In the genomic region with DNA sequence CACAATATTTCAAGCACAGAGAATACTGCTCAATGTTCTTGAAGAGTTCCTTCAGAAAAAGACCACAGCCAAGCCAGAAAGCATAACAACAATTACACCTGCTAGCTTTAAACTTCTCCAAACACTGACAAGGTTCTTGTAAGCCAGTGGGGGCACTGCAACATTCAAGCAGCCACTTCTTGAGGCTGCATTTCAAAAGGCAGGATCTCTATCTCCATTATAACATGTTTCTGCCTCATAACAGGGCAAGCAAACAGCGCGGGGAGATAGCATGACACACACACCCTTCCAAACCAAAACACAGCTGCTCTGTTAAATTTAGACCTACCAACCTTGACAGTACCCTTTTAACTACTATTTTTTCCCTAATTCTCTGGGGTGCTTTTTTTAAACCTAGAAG, we compare ENCODE assay signal across 1 cellular context.
TF ChIP-seq lines count a peak whose summit lies in the region.

No MANE protein-coding gene starts in this region.

TF ChIP-seq in HepG2, 621 proteins besides CTCF, POLR2A, EP300 and RAD21:
- TF ChIP-seq, protein P1, sequence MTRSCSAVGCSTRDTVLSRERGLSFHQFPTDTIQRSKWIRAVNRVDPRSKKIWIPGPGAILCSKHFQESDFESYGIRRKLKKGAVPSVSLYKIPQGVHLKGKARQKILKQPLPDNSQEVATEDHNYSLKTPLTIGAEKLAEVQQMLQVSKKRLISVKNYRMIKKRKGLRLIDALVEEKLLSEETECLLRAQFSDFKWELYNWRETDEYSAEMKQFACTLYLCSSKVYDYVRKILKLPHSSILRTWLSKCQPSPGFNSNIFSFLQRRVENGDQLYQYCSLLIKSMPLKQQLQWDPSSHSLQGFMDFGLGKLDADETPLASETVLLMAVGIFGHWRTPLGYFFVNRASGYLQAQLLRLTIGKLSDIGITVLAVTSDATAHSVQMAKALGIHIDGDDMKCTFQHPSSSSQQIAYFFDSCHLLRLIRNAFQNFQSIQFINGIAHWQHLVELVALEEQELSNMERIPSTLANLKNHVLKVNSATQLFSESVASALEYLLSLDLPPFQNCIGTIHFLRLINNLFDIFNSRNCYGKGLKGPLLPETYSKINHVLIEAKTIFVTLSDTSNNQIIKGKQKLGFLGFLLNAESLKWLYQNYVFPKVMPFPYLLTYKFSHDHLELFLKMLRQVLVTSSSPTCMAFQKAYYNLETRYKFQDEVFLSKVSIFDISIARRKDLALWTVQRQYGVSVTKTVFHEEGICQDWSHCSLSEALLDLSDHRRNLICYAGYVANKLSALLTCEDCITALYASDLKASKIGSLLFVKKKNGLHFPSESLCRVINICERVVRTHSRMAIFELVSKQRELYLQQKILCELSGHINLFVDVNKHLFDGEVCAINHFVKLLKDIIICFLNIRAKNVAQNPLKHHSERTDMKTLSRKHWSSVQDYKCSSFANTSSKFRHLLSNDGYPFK (CRISPR knock-in tag; IDR thresholded peaks at IDR 0.05; ENCODE audit: borderline replicate concordance): no peak
- TF ChIP-seq, protein P2, sequence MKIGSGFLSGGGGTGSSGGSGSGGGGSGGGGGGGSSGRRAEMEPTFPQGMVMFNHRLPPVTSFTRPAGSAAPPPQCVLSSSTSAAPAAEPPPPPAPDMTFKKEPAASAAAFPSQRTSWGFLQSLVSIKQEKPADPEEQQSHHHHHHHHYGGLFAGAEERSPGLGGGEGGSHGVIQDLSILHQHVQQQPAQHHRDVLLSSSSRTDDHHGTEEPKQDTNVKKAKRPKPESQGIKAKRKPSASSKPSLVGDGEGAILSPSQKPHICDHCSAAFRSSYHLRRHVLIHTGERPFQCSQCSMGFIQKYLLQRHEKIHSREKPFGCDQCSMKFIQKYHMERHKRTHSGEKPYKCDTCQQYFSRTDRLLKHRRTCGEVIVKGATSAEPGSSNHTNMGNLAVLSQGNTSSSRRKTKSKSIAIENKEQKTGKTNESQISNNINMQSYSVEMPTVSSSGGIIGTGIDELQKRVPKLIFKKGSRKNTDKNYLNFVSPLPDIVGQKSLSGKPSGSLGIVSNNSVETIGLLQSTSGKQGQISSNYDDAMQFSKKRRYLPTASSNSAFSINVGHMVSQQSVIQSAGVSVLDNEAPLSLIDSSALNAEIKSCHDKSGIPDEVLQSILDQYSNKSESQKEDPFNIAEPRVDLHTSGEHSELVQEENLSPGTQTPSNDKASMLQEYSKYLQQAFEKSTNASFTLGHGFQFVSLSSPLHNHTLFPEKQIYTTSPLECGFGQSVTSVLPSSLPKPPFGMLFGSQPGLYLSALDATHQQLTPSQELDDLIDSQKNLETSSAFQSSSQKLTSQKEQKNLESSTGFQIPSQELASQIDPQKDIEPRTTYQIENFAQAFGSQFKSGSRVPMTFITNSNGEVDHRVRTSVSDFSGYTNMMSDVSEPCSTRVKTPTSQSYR (CRISPR knock-in tag; IDR thresholded peaks at IDR 0.05; ENCODE audit: borderline replicate concordance): no peak
- TF ChIP-seq ZNF720 (CRISPR knock-in tag; IDR thresholded peaks at IDR 0.05) (no peak), HMG20B (CRISPR knock-in tag; conservative IDR thresholded peaks at IDR 0.05) (no peak), KAT2B (IDR thresholded peaks at IDR 0.05; ENCODE audit: borderline replicate concordance, low read depth, low read length) (no peak), TOPORS (CRISPR knock-in tag; IDR thresholded peaks at IDR 0.05) (no peak), ZNF333 (CRISPR knock-in tag; IDR thresholded peaks at IDR 0.05; ENCODE audit: borderline replicate concordance) (no peak), ZBTB3 (CRISPR knock-in tag; IDR thresholded peaks at IDR 0.05; ENCODE audit: borderline replicate concordance, low read depth) (no peak), ZNF136 (CRISPR knock-in tag; IDR thresholded peaks at IDR 0.05; ENCODE audit: low read depth) (no peak), ZNF790 (CRISPR knock-in tag; IDR thresholded peaks at IDR 0.05; ENCODE audit: borderline replicate concordance) (no peak), ZSCAN31 (CRISPR knock-in tag; IDR thresholded peaks at IDR 0.05; ENCODE audit: low read depth) (no peak), ISL2 (CRISPR knock-in tag; IDR thresholded peaks at IDR 0.05) (no peak), DNMT1 (CRISPR knock-in tag; IDR thresholded peaks at IDR 0.05) (no peak), ZFP41 (CRISPR knock-in tag; IDR thresholded peaks at IDR 0.05; ENCODE audit: borderline replicate concordance) (no peak), ZNF33B (CRISPR knock-in tag; IDR thresholded peaks at IDR 0.05) (no peak), SP140L (CRISPR knock-in tag; IDR thresholded peaks at IDR 0.05; ENCODE audit: borderline replicate concordance) (no peak)
- TF ChIP-seq, protein P3, sequence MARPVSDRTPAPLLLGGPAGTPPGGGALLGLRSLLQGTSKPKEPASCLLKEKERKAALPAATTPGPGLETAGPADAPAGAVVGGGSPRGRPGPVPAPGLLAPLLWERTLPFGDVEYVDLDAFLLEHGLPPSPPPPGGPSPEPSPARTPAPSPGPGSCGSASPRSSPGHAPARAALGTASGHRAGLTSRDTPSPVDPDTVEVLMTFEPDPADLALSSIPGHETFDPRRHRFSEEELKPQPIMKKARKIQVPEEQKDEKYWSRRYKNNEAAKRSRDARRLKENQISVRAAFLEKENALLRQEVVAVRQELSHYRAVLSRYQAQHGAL (CRISPR knock-in tag; IDR thresholded peaks at IDR 0.05; ENCODE audit: not compliant biosample characterization): no peak
- TF ChIP-seq, protein P4, sequence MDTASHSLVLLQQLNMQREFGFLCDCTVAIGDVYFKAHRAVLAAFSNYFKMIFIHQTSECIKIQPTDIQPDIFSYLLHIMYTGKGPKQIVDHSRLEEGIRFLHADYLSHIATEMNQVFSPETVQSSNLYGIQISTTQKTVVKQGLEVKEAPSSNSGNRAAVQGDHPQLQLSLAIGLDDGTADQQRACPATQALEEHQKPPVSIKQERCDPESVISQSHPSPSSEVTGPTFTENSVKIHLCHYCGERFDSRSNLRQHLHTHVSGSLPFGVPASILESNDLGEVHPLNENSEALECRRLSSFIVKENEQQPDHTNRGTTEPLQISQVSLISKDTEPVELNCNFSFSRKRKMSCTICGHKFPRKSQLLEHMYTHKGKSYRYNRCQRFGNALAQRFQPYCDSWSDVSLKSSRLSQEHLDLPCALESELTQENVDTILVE (CRISPR knock-in tag; IDR thresholded peaks at IDR 0.05): no peak
